ENCODE assay signal across 6 cellular contexts in the genomic region with DNA sequence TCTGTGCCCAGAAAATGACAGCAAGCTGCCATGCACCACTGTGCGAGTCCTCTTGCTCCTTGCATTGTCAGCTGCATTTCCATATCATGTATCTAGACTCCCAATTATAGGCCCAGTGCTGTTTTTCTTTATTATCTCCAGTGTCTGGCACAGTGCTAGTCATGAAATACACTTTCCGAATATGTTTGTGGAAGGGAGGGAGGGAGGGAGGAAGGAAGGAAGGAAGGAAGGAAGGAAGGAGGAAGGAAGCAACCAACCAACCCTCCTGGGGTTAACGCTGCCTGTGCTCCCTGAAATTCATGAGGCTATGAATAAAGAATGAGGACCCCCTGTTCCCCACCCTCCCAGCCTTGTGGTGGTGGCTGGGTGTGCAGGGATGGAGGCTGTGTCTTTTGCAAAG. TPM values are rescaled to one million over a fixed set of nuclear protein-coding genes. Genes with fewer than 3 reads are reported as not detected.
"Had no signal": no experiment of that assay in that cellular context is flagged by ENCODE, and none has a peak within 500 bp of the region (broad histone marks: within the 10 kb centered on the region; RNA-seq: fewer than 3 reads in every experiment).

No MANE protein-coding gene starts in this region.

RNA-seq across cellular contexts. Expression of gene TUBA3C, which starts 8.3 kb away (rescaled TPM):
- total RNA-seq: OCI-LY7, PC-3, PC-9, Peyer's patch, SJCRH30, SJSA1 had no signal
